ENCODE assay signal across 37 cellular contexts in genomic region chr18:41373612-41374011, GRCh38.
"Had no signal": no experiment of that assay in that cellular context is flagged by ENCODE, and none has a peak within 500 bp of the region (broad histone marks: within the 10 kb centered on the region; RNA-seq: fewer than 3 reads in every experiment).

No MANE protein-coding gene starts in this region.

- H3K4me3 ChIP-seq: adrenal gland, body of pancreas, colonic mucosa, dorsolateral prefrontal cortex, esophagus squamous epithelium, gastroesophageal sphincter, heart right ventricle had no signal

- H3K36me3 ChIP-seq: adrenal gland, colonic mucosa, esophagus squamous epithelium, gastroesophageal sphincter, heart right ventricle, WERI-Rb-1 had no signal

- H3K36me3 Mint-ChIP-seq: activated CD4-positive, alpha-beta memory T cell treated with anti-CD3 and anti-CD28 coated beads for 36 hours; activated CD8-positive, alpha-beta memory T cell treated with anti-CD3 and anti-CD28 coated beads, Interleukin-2, amount 10 ng/mL, durations not matched to agents 7 days and 5 days; activated naive CD4-positive, alpha-beta T cell treated with anti-CD3 and anti-CD28 coated beads, Interleukin-2, amount 50 U/mL, for 24 hours; activated naive CD8-positive, alpha-beta T cell treated with anti-CD3 and anti-CD28 coated beads for 36 hours had no signal

- H3K4me1 Mint-ChIP-seq: activated CD4-positive, alpha-beta T cell treated with anti-CD3 and anti-CD28 coated beads for 36 hours; activated CD4-positive, alpha-beta T cell treated with anti-CD3 and anti-CD28 coated beads, Interleukin-2, amount 10 ng/mL, durations not matched to agents 24 days and 14 days; activated CD8-positive, alpha-beta memory T cell treated with anti-CD3 and anti-CD28 coated beads, Interleukin-2, amount 10 ng/mL, durations not matched to agents 7 days and 5 days; activated naive CD4-positive, alpha-beta T cell treated with anti-CD3 and anti-CD28 coated beads, Interleukin-2, amount 50 U/mL, for 24 hours; activated naive CD8-positive, alpha-beta T cell treated with anti-CD3 and anti-CD28 coated beads for 36 hours; activated naive CD8-positive, alpha-beta T cell treated with anti-CD3 and anti-CD28 coated beads, Interleukin-2, amount 50 U/mL, for 24 hours; T-helper 17 cell had no signal

- H3K4me1 ChIP-seq: adrenal gland, body of pancreas, colonic mucosa, esophagus squamous epithelium, gastroesophageal sphincter had no signal

- H3K27me3 ChIP-seq: adrenal gland, body of pancreas, colonic mucosa, esophagus squamous epithelium, gastroesophageal sphincter, heart right ventricle had no signal

- ATAC-seq: activated CD4-positive, alpha-beta T cell treated with anti-CD3 and anti-CD28 coated beads for 36 hours; activated CD8-positive, alpha-beta memory T cell treated with anti-CD3 and anti-CD28 coated beads, Interleukin-2, amount 10 ng/mL, durations not matched to agents 7 days and 5 days; activated CD8-positive, alpha-beta T cell treated with anti-CD3 and anti-CD28 coated beads, Interleukin-2, amount 10 ng/mL, durations not matched to agents 7 days and 5 days; activated naive CD8-positive, alpha-beta T cell treated with anti-CD3 and anti-CD28 coated beads, Interleukin-2, amount 50 U/mL, for 24 hours; body of pancreas; gastroesophageal sphincter; heart right ventricle; T-helper 17 cell had no signal

- H3K9me3 ChIP-seq: adrenal gland, body of pancreas, colonic mucosa, esophagus squamous epithelium, gastroesophageal sphincter, heart right ventricle had no signal

- H3K9me3 Mint-ChIP-seq: activated CD4-positive, alpha-beta T cell treated with anti-CD3 and anti-CD28 coated beads, Interleukin-2, amount 10 ng/mL, durations not matched to agents 24 days and 14 days; activated naive CD4-positive, alpha-beta T cell treated with anti-CD3 and anti-CD28 coated beads, Interleukin-2, amount 50 U/mL, for 24 hours; activated naive CD8-positive, alpha-beta T cell treated with anti-CD3 and anti-CD28 coated beads for 36 hours; dendritic cell treated with granulocyte-macrophage colony-stimulating factor and Interleukin-4, amounts not matched to agents 40 ng/mL and 50 ng/mL, for 4 days had no signal

- H3K27ac Mint-ChIP-seq: activated CD4-positive, alpha-beta memory T cell treated with anti-CD3 and anti-CD28 coated beads for 36 hours; activated CD4-positive, alpha-beta T cell treated with anti-CD3 and anti-CD28 coated beads for 36 hours; activated CD4-positive, alpha-beta T cell treated with anti-CD3 and anti-CD28 coated beads, Interleukin-2, amount 10 ng/mL, durations not matched to agents 24 days and 14 days; activated CD8-positive, alpha-beta memory T cell treated with anti-CD3 and anti-CD28 coated beads, Interleukin-2, amount 10 ng/mL, durations not matched to agents 7 days and 5 days; activated CD8-positive, alpha-beta T cell treated with anti-CD3 and anti-CD28 coated beads, Interleukin-2, amount 10 ng/mL, durations not matched to agents 7 days and 5 days; activated naive CD4-positive, alpha-beta T cell treated with anti-CD3 and anti-CD28 coated beads for 36 hours; activated naive CD4-positive, alpha-beta T cell treated with anti-CD3 and anti-CD28 coated beads, Interleukin-2, amount 50 U/mL, for 24 hours; activated naive CD8-positive, alpha-beta T cell treated with anti-CD3 and anti-CD28 coated beads for 36 hours; activated naive CD8-positive, alpha-beta T cell treated with anti-CD3 and anti-CD28 coated beads, Interleukin-2, amount 50 U/mL, for 24 hours; activated T-helper 1 cell treated with anti-CD3 and anti-CD28 coated beads, Interleukin-12 subunit alpha, Interleukin-12 subunit beta, Interleukin-2, Interleukin-4 antibody, amounts not matched to agents 30 ng/mL and 10 ng/mL and 1 ng/mL, durations not matched to agents 14 hours and 24 hours and 36 hours; activated T-helper 2 cell treated with anti-CD3 and anti-CD28 coated beads, Interferon-gamma antibody, Interleukin-2, Interleukin-4, amounts not matched to agents 10 μg/mL and 5 μg/mL and 100 μg/mL, durations not matched to agents 14 hours and 24 hours and 36 hours; dendritic cell treated with granulocyte-macrophage colony-stimulating factor and Interleukin-4, amounts not matched to agents 40 ng/mL and 50 ng/mL, for 4 days; T-helper 17 cell; T-helper 2 cell treated with Interferon-gamma antibody and Interleukin-4, amounts not matched to agents 5 μg/mL and 100 μg/mL, for 36 hours had no signal

- H3K27ac ChIP-seq: adrenal gland, body of pancreas, colonic mucosa, dorsolateral prefrontal cortex, esophagus squamous epithelium, gastroesophageal sphincter, heart right ventricle, WERI-Rb-1 had no signal

- H3K27me3 Mint-ChIP-seq: activated CD4-positive, alpha-beta memory T cell treated with anti-CD3 and anti-CD28 coated beads for 36 hours; activated CD4-positive, alpha-beta T cell treated with anti-CD3 and anti-CD28 coated beads for 36 hours; activated CD4-positive, alpha-beta T cell treated with anti-CD3 and anti-CD28 coated beads, Interleukin-2, amount 10 ng/mL, durations not matched to agents 24 days and 14 days; activated CD8-positive, alpha-beta memory T cell treated with anti-CD3 and anti-CD28 coated beads, Interleukin-2, amount 10 ng/mL, durations not matched to agents 7 days and 5 days; activated naive CD4-positive, alpha-beta T cell treated with anti-CD3 and anti-CD28 coated beads, Interleukin-2, amount 50 U/mL, for 24 hours; activated naive CD8-positive, alpha-beta T cell treated with anti-CD3 and anti-CD28 coated beads for 36 hours; activated naive CD8-positive, alpha-beta T cell treated with anti-CD3 and anti-CD28 coated beads, Interleukin-2, amount 50 U/mL, for 24 hours; dendritic cell treated with granulocyte-macrophage colony-stimulating factor and Interleukin-4, amounts not matched to agents 40 ng/mL and 50 ng/mL, for 4 days; T-helper 17 cell had no signal

- H3K4me3 Mint-ChIP-seq: activated CD4-positive, alpha-beta memory T cell treated with anti-CD3 and anti-CD28 coated beads for 36 hours; activated CD4-positive, alpha-beta T cell treated with anti-CD3 and anti-CD28 coated beads for 36 hours; activated CD4-positive, alpha-beta T cell treated with anti-CD3 and anti-CD28 coated beads, Interleukin-2, amount 10 ng/mL, durations not matched to agents 24 days and 14 days; activated CD8-positive, alpha-beta memory T cell treated with anti-CD3 and anti-CD28 coated beads, Interleukin-2, amount 10 ng/mL, durations not matched to agents 7 days and 5 days; activated CD8-positive, alpha-beta T cell treated with anti-CD3 and anti-CD28 coated beads, Interleukin-2, amount 10 ng/mL, durations not matched to agents 7 days and 5 days; activated naive CD4-positive, alpha-beta T cell treated with anti-CD3 and anti-CD28 coated beads for 36 hours; activated naive CD4-positive, alpha-beta T cell treated with anti-CD3 and anti-CD28 coated beads, Interleukin-2, amount 50 U/mL, for 24 hours; activated naive CD8-positive, alpha-beta T cell treated with anti-CD3 and anti-CD28 coated beads for 36 hours; activated naive CD8-positive, alpha-beta T cell treated with anti-CD3 and anti-CD28 coated beads, Interleukin-2, amount 50 U/mL, for 24 hours; activated T-helper 1 cell treated with anti-CD3 and anti-CD28 coated beads, Interleukin-12 subunit alpha, Interleukin-12 subunit beta, Interleukin-2, Interleukin-4 antibody, amounts not matched to agents 30 ng/mL and 10 ng/mL and 1 ng/mL, durations not matched to agents 14 hours and 24 hours and 36 hours; dendritic cell treated with granulocyte-macrophage colony-stimulating factor and Interleukin-4, amounts not matched to agents 40 ng/mL and 50 ng/mL, for 4 days; T-helper 17 cell; T-helper 2 cell treated with Interferon-gamma antibody and Interleukin-4, amounts not matched to agents 5 μg/mL and 100 μg/mL, for 36 hours had no signal

- DNase-seq: activated CD4-positive, alpha-beta memory T cell treated with anti-CD3 and anti-CD28 coated beads for 36 hours; activated CD4-positive, alpha-beta T cell treated with anti-CD3 and anti-CD28 coated beads for 36 hours; activated CD4-positive, alpha-beta T cell treated with anti-CD3 and anti-CD28 coated beads, Interleukin-2, amount 10 ng/mL, durations not matched to agents 24 days and 14 days; activated CD4-positive, CD25-positive, alpha-beta regulatory T cell; activated CD4-positive, CD25-positive, alpha-beta regulatory T cell treated with anti-CD3 and anti-CD28 coated beads, Interleukin-2, amount 50 U/mL, for 72 hours; activated CD8-positive, alpha-beta memory T cell treated with anti-CD3 and anti-CD28 coated beads, Interleukin-2, amount 10 ng/mL, durations not matched to agents 7 days and 5 days; activated CD8-positive, alpha-beta memory T cell treated with anti-CD3 and anti-CD28 coated beads, Interleukin-2, amount 50 U/mL, for 4 hours; activated CD8-positive, alpha-beta T cell treated with anti-CD3 and anti-CD28 coated beads, Interleukin-2, amount 10 ng/mL, durations not matched to agents 7 days and 5 days; activated effector memory CD4-positive, alpha-beta T cell treated with anti-CD3 and anti-CD28 coated beads, Interleukin-2, amount 50 U/mL, for 16 hours; activated naive CD4-positive, alpha-beta T cell treated with anti-CD3 and anti-CD28 coated beads for 36 hours; activated naive CD8-positive, alpha-beta T cell treated with anti-CD3 and anti-CD28 coated beads for 36 hours; activated naive CD8-positive, alpha-beta T cell treated with anti-CD3 and anti-CD28 coated beads, Interleukin-2, amount 50 U/mL, for 24 hours; activated T-cell treated with anti-CD3 and anti-CD28 coated beads, Interleukin-2, amount 50 U/mL, for 1 hour; activated T-cell treated with anti-CD3 and anti-CD28 coated beads, Interleukin-2, amount 50 U/mL, for 48 hours; adrenal gland; amygdala; aorta; body of pancreas; central memory CD4-positive, alpha-beta T cell; cerebellar nuclear complex; colonic mucosa; dorsolateral prefrontal cortex; effector memory CD4-positive, alpha-beta T cell; erythroblast; esophagus squamous epithelium; foreskin melanocyte; heart right ventricle; T-helper 1 cell; T-helper 17 cell; T1000; WERI-Rb-1 had no signal
